In genomic region chr12:49133014-49133413, GRCh38 we compare ENCODE assay signal across 9 cellular contexts. TPM values are rescaled to one million over a fixed set of nuclear protein-coding genes. Genes with fewer than 3 reads are reported as not detected.
A peak's percentile ranks its signal among the peaks of the same experiment; 100 is the strongest.
DNase-seq lines count a peak whose midpoint lies in the region; ATAC-seq and TF ChIP-seq lines count a peak whose summit lies in the region.
"Had no signal": no experiment of that assay in that cellular context is flagged by ENCODE, and none has a peak within 500 bp of the region (broad histone marks: within the 10 kb centered on the region; RNA-seq: fewer than 3 reads in every experiment).

No MANE protein-coding gene starts in this region.

- peaks cover 8 to 15% (median 9%) of the 10 kb centered on the region in 3 donors for H3K36me3 Mint-ChIP-seq in immature natural killer cell

- no peaks in the 10 kb centered on the region for H3K9me3 ChIP-seq in heart left ventricle
- H3K9me3 ChIP-seq in SJCRH30 (replicated peaks), result no peaks in the 10 kb centered on the region
- no peaks in the 10 kb centered on the region for H3K9me3 ChIP-seq in fibroblast of lung (ENCODE audit: control insufficient read depth, insufficient read depth, low read depth, low read length)
- no peaks in the 10 kb centered on the region for H3K9me3 ChIP-seq in tibial nerve

- H3K27me3 Mint-ChIP-seq in immature natural killer cell (ENCODE audit: low read depth in 3 of 3), result peaks cover 14 to 22% (median 20%) of the 10 kb centered on the region in 3 donors

- TF ChIP-seq CTCF in heart left ventricle (IDR thresholded peaks at IDR 0.05), result no peak
- no peak for TF ChIP-seq CTCF in fibroblast of lung (conservative IDR thresholded peaks at IDR 0.05 in 1 of 2, IDR thresholded peaks at IDR 0.05 in 1 of 2; ENCODE audit: low read depth in 1 of 2, low read length in 2 of 2)
- no peak for TF ChIP-seq CTCF in tibial nerve (IDR thresholded peaks at IDR 0.05)

- no peak overlapping the region for H3K27ac Mint-ChIP-seq in immature natural killer cell

- H4K20me1 ChIP-seq in fibroblast of lung (ENCODE audit: control insufficient read depth, extremely low read depth, insufficient read depth, low read length), result peaks cover 2% of the 10 kb centered on the region

- peaks cover 0 to 19% (median 14%) of the 10 kb centered on the region in 9 donors for H3K36me3 ChIP-seq in heart left ventricle
- H3K36me3 ChIP-seq in SJCRH30, result peaks cover 24% of the 10 kb centered on the region
- H3K36me3 ChIP-seq in fibroblast of lung (ENCODE audit: control insufficient read depth, insufficient read depth, low read length), result peaks cover 11% of the 10 kb centered on the region
- H3K36me3 ChIP-seq in tibial nerve, result peaks cover 1 to 15% (median 8%) of the 10 kb centered on the region in 3 donors

- WGBS in heart left ventricle, 4 donors, result 68 to 75% (median 71%) methylated on average over 5 of the region's 5 CpGs
- 11 to 34% methylated on average over 5 of the region's 5 CpGs for WGBS in tibial nerve, 2 donors

- peak overlapping the region; percentile 49 for H3K4me2 ChIP-seq in fibroblast of lung (ENCODE audit: extremely low read depth, insufficient read depth, low read length)

- H3K9ac ChIP-seq in fibroblast of lung (ENCODE audit: insufficient read depth, low read length), result no peak overlapping the region

- peak overlapping the region in 1 of 5 donors; percentile 10 for H3K4me3 Mint-ChIP-seq in immature natural killer cell

- ATAC-seq in heart left ventricle, result no peak
- no peak for ATAC-seq in left ventricle myocardium superior

- no peaks in the 10 kb centered on the region for H3K9me3 Mint-ChIP-seq in immature natural killer cell

- intact Hi-C loops in heart left ventricle (cut with DNase I), result loop anchor here in 3 of 10 donors (5.0 kb wide), 2 partner anchors 54 to 99 kb away; partner anchors contain the start of gene TUBA1A (in 2 of the 3)
- intact Hi-C loops in left ventricle myocardium superior (cut with micrococcal nuclease), result loop anchor here (10.0 kb wide), 1 partner anchor 102 kb away; no protein-coding TSS in a partner anchor

- peak overlapping the region in 9 of 12 donors; percentile 32 to 100 (median 100) for H3K27ac ChIP-seq in heart left ventricle
- H3K27ac ChIP-seq in SJCRH30, result peak overlapping the region; percentile 4; the same call in 1 of the 2 replicates
- no peak overlapping the region for H3K27ac ChIP-seq in fibroblast of lung (ENCODE audit: insufficient read depth, low read length)
- peak overlapping the region; percentile 57 to 100 (median 92) for H3K27ac ChIP-seq in tibial nerve

- TF ChIP-seq POLR2A in heart left ventricle (IDR thresholded peaks at IDR 0.05) (no peak), tibial nerve (IDR thresholded peaks at IDR 0.05) (no peak)

- H3K27me3 ChIP-seq in heart left ventricle, result no peaks in the 10 kb centered on the region
- no peaks in the 10 kb centered on the region for H3K27me3 ChIP-seq in SJCRH30
- no peaks in the 10 kb centered on the region for H3K27me3 ChIP-seq in fibroblast of lung (ENCODE audit: control insufficient read depth, insufficient read depth, low read length)
- no peaks in the 10 kb centered on the region for H3K27me3 ChIP-seq in tibial nerve

- DNase-seq in heart left ventricle, result no peak
- DNase-seq in left ventricle myocardium superior, result no peak
- peak in 1 of 2 experiments; percentile 44 for DNase-seq in SJCRH30
- DNase-seq in fibroblast of lung (ENCODE audit: low read depth in 2 of 2), result no peak
- DNase-seq in tibial nerve (ENCODE audit: low spot score in 2 of 2), result no peak
- no peak for DNase-seq in immature natural killer cell
- DNase-seq in NCI-H345 treated with DMSO at 0.1 percent for 48 hours (lab: John Stamatoyannopoulos, UW; ENCODE audit: unreplicated experiment), result no peak
- DNase-seq in COLO668 (lab: John Stamatoyannopoulos, UW; ENCODE audit: unreplicated experiment), result no peak
- DNase-seq: NCI-H1930 had no signal

- H2AFZ ChIP-seq in fibroblast of lung (ENCODE audit: low read length), result no peak overlapping the region

- no peak for TF ChIP-seq EP300 in tibial nerve (IDR thresholded peaks at IDR 0.05)

- H3K4me1 Mint-ChIP-seq in immature natural killer cell, result peaks cover 31 to 34% of the 10 kb centered on the region in 2 donors

- H3K79me2 ChIP-seq in fibroblast of lung (ENCODE audit: control insufficient read depth, insufficient read depth, low read length), result peaks cover 31% of the 10 kb centered on the region

- H3K4me1 ChIP-seq in heart left ventricle (peaks cover 4 to 44% (median 25%) of the 10 kb centered on the region in 12 donors), SJCRH30 (peaks cover 12% of the 10 kb centered on the region; the same call in 1 of the 2 replicates), fibroblast of lung (ENCODE audit: control insufficient read depth, extremely low read depth, insufficient read depth, low read length) (peaks cover 3% of the 10 kb centered on the region), tibial nerve (peaks cover 0 to 40% (median 9%) of the 10 kb centered on the region in 4 donors)

- H3K4me3 ChIP-seq in heart left ventricle (peak overlapping the region in 7 of 12 donors; percentile 69 to 100 (median 99)), SJCRH30 (peak overlapping the region; percentile 94), fibroblast of lung (replicated peaks in 1 of 4; ENCODE audit: control extremely low read depth in 1 of 4, insufficient read depth in 1 of 4, low read depth in 3 of 4, low read length in 4 of 4) (peak overlapping the region in 3 of 4 experiments; percentile 2 to 100 (median 72)), tibial nerve (peak overlapping the region in 2 of 4 donors; percentile 1 to 99)

RNA-seq across cellular contexts. Expression of gene TUBA1B, which starts 1.8 kb away (rescaled TPM):
- total RNA-seq in heart left ventricle (100 to 1,000 TPM; 242 to 966 (median 464) TPM), left ventricle myocardium superior (329 TPM), fibroblast of lung (656 and 1,258 TPM in 2 replicates), tibial nerve (100 to 1,000 TPM; 516 to 967 (median 709) TPM)
- polyA plus RNA-seq in heart left ventricle (1,000 to 10,000 TPM in 1 of 2 donors, 100 to 1,000 TPM in 1; 189 to 1,651 TPM), fibroblast of lung (3,083 and 6,675 TPM in 2 replicates), immature natural killer cell (100 to 1,000 TPM; 477 to 869 (median 576) TPM)
- 5,262 and 5,317 TPM in 2 replicates for total RNA-seq in SJCRH30 (2014; rRNA removed; shearing (Covaris generic))
- 1,678 and 3,646 TPM in 2 replicates for polyA plus RNA-seq in fibroblast of lung (2012)
- 4,720 and 8,882 TPM in 2 replicates for polyA minus RNA-seq in fibroblast of lung (ENCODE audit: low replicate concordance)

RNA-seq across cellular contexts. Expression of gene LMBR1L, which starts 22.4 kb away (rescaled TPM):
- total RNA-seq in heart left ventricle, result 10 to 100 TPM; 10.4 to 43.5 (median 27.9) TPM
- 10 to 100 TPM; 17.2 to 23.7 TPM for polyA plus RNA-seq in heart left ventricle
- 30.7 TPM for total RNA-seq in left ventricle myocardium superior
- 17.8 and 28.9 TPM in 2 replicates for total RNA-seq in SJCRH30 (2014; rRNA removed; shearing (Covaris generic))
- total RNA-seq in fibroblast of lung, result 53.2 and 54.2 TPM in 2 replicates
- polyA plus RNA-seq in fibroblast of lung, result 28.0 and 30.9 TPM in 2 replicates
- 28.2 and 29.8 TPM in 2 replicates for polyA plus RNA-seq in fibroblast of lung (2012)
- 45.6 and 115 TPM in 2 replicates for polyA minus RNA-seq in fibroblast of lung (ENCODE audit: low replicate concordance)
- 10 to 100 TPM; 50.3 to 97.5 (median 73.0) TPM for total RNA-seq in tibial nerve
- 10 to 100 TPM; 15.9 to 46.0 (median 39.6) TPM for polyA plus RNA-seq in immature natural killer cell

RNA-seq across cellular contexts. Expression of gene DHH, which starts 38.4 kb away (rescaled TPM):
- total RNA-seq in heart left ventricle, result 1 to 10 TPM in 1 of 9 donors, under 1 TPM in 8; 0.34 to 1.5 (median 0.76) TPM
- polyA plus RNA-seq in heart left ventricle, result 1 to 10 TPM in 1 of 2 donors, under 1 TPM in 1; 0.38 to 1.0 TPM
- total RNA-seq in left ventricle myocardium superior, result 0.52 TPM
- total RNA-seq in SJCRH30 (2014; rRNA removed; shearing (Covaris generic)), result 0.04 and 0.13 TPM in 2 replicates
- under 0.01 TPM in 2 replicates for total RNA-seq in fibroblast of lung
- 0.01 TPM in 2 replicates for polyA plus RNA-seq in fibroblast of lung
- not detected in 2 replicates for polyA plus RNA-seq in fibroblast of lung (2012)
- polyA minus RNA-seq in fibroblast of lung (ENCODE audit: low replicate concordance), result not detected in 2 replicates
- total RNA-seq in tibial nerve, result 10 to 100 TPM; 55.5 to 94.7 (median 60.1) TPM
- polyA plus RNA-seq in immature natural killer cell, result not detected

RNA-seq across cellular contexts. Expression of gene TUBA1A, which starts 55.9 kb away (rescaled TPM):
- total RNA-seq in heart left ventricle, result 100 to 1,000 TPM; 122 to 280 (median 184) TPM
- 100 to 1,000 TPM in 1 of 2 donors, 10 to 100 TPM in 1; 71.5 to 238 TPM for polyA plus RNA-seq in heart left ventricle
- total RNA-seq in left ventricle myocardium superior, result 69.9 TPM
- 481 and 482 TPM in 2 replicates for total RNA-seq in SJCRH30 (2014; rRNA removed; shearing (Covaris generic))
- total RNA-seq in fibroblast of lung, result 772 and 888 TPM in 2 replicates
- 2,642 and 3,496 TPM in 2 replicates for polyA plus RNA-seq in fibroblast of lung
- 1,551 and 1,948 TPM in 2 replicates for polyA plus RNA-seq in fibroblast of lung (2012)
- polyA minus RNA-seq in fibroblast of lung (ENCODE audit: low replicate concordance), result 4,230 and 5,465 TPM in 2 replicates
- total RNA-seq in tibial nerve, result 100 to 1,000 TPM; 264 to 402 (median 307) TPM
- 100 to 1,000 TPM; 157 to 209 (median 206) TPM for polyA plus RNA-seq in immature natural killer cell

Comparison
In these comparisons a context has a peak if more than half of its experiments do, and no peak if none do; other contexts are left out.
1. RNA of gene DHH, which starts 38.4 kb away (total RNA-seq): 55.5 to 94.7 TPM in tibial nerve; 0.34 to 1.5 TPM in heart left ventricle, 0.52 TPM in left ventricle myocardium superior (single experiment), 0.04 to 0.13 TPM in SJCRH30 and under 0.01 TPM in fibroblast of lung; every median in the first group is over 10 times any median in the second.